In the genomic region with DNA sequence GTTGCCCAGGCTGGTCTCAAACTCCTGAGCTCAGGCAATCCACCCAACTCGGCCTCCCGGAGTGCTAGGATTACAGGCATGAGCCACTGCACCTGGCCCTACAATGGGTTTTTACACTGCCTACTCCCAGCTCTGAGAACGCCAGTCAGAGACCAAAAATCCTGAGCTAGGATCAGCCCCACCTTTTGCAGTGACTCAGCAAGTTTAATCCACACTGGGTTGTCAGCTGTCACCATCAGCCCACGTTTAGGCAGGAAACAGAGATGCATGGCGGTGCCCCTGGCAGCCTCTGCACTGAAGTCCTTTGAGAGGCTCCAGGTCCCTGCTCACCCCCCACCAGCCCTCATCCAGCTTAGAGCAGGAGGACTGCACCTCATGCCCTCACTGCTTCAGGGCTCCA, we compare ENCODE assay signal across 1 cellular context.
TF ChIP-seq lines count a peak whose summit lies in the region.

No MANE protein-coding gene starts in this region.

TF ChIP-seq in SK-N-SH, 30 proteins besides CTCF, POLR2A, EP300 and RAD21 (continued from another document):
- no peak for TF ChIP-seq REST (IDR thresholded peaks at IDR 0.05; ENCODE audit: low read depth, low read length)
- no peak for TF ChIP-seq FOSL2 (IDR thresholded peaks at IDR 0.05; ENCODE audit: borderline replicate concordance, low read depth)
- no peak for TF ChIP-seq NRF1 (IDR thresholded peaks at IDR 0.05; ENCODE audit: low read depth, low read length)
- no peak for TF ChIP-seq YY1 (IDR thresholded peaks at IDR 0.05; ENCODE audit: low read depth)
- TF ChIP-seq TAF1 (IDR thresholded peaks at IDR 0.05; ENCODE audit: borderline replicate concordance, low read depth, low read length), result no peak
- TF ChIP-seq JUND (IDR thresholded peaks at IDR 0.05), result no peak
- TF ChIP-seq EZH2phosphoT487 (IDR thresholded peaks at IDR 0.05; ENCODE audit: borderline replicate concordance, low read depth), result no peak
- no peak for TF ChIP-seq RCOR1 (IDR thresholded peaks at IDR 0.05; ENCODE audit: low read length)
- no peak for TF ChIP-seq SMC3 (IDR thresholded peaks at IDR 0.05; ENCODE audit: low read depth, low read length)
